1 cellular context compared by ENCODE assay signal in the genomic region with DNA sequence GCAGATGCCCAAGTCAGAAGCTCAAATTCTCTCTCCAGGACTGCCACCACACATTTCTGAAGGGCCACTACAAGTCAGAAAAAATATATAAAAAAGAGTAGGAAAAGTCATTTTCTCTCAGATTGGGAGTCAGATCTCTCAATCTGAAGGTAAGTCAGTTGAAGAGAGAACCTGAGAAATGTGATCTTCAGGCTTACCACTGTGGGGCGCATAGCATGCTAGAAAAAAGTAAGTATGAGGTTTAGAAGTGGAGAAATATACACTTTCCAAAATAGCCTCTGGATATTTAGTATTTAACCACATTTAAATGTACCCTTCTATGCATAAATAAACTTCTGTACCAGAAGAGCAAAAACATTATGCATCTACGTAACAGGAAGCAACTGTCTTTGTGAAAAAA.
TF ChIP-seq lines count a peak whose summit lies in the region.

No MANE protein-coding gene starts in this region.

TF ChIP-seq in WTC11, 78 proteins besides CTCF, POLR2A, EP300 and RAD21 (continued from another document):
- TF ChIP-seq, protein P1, sequence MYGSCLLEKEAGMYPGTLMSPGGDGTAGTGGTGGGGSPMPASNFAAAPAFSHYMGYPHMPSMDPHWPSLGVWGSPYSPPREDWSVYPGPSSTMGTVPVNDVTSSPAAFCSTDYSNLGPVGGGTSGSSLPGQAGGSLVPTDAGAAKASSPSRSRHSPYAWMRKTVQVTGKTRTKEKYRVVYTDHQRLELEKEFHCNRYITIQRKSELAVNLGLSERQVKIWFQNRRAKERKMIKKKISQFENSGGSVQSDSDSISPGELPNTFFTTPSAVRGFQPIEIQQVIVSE (CRISPR knock-in tag; IDR thresholded peaks at IDR 0.05; ENCODE audit: borderline replicate concordance): no peak
- TF ChIP-seq, protein P2, sequence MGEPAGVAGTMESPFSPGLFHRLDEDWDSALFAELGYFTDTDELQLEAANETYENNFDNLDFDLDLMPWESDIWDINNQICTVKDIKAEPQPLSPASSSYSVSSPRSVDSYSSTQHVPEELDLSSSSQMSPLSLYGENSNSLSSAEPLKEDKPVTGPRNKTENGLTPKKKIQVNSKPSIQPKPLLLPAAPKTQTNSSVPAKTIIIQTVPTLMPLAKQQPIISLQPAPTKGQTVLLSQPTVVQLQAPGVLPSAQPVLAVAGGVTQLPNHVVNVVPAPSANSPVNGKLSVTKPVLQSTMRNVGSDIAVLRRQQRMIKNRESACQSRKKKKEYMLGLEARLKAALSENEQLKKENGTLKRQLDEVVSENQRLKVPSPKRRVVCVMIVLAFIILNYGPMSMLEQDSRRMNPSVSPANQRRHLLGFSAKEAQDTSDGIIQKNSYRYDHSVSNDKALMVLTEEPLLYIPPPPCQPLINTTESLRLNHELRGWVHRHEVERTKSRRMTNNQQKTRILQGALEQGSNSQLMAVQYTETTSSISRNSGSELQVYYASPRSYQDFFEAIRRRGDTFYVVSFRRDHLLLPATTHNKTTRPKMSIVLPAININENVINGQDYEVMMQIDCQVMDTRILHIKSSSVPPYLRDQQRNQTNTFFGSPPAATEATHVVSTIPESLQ (CRISPR knock-in tag; IDR thresholded peaks at IDR 0.05): no peak
- no peak for TF ChIP-seq ZNF425 (CRISPR knock-in tag; conservative IDR thresholded peaks at IDR 0.05)
- TF ChIP-seq, protein P3, sequence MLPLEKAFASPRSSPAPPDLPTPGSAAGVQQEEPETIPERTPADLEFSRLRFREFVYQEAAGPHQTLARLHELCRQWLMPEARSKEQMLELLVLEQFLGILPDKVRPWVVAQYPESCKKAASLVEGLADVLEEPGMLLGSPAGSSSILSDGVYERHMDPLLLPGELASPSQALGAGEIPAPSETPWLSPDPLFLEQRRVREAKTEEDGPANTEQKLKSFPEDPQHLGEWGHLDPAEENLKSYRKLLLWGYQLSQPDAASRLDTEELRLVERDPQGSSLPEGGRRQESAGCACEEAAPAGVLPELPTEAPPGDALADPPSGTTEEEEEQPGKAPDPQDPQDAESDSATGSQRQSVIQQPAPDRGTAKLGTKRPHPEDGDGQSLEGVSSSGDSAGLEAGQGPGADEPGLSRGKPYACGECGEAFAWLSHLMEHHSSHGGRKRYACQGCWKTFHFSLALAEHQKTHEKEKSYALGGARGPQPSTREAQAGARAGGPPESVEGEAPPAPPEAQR (CRISPR knock-in tag; IDR thresholded peaks at IDR 0.05): no peak
